ENCODE assay signal across 15 cellular contexts in the genomic region with DNA sequence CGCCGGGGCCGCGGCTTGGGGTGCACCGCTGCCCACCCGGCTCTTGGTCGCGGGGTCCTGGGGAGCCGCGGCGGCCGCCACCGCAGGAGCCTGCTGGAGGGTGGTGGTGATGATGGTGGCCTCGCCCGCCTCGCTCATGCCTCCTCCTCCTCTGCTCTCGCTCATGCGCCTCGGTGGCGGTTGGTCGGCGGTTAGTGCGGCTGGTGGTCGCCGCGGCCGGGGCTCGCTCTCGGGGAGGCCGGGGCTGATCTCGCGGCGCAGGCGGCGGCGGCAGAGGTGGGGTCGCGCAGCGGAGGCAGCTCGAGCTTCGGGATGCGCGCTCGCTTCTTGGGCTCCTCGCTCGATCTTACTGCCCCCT. TPM values are rescaled to one million over a fixed set of nuclear protein-coding genes. Genes with fewer than 3 reads are reported as not detected.
DNase-seq lines count a peak whose midpoint lies in the region; ATAC-seq and TF ChIP-seq lines count a peak whose summit lies in the region.
"Had no signal": no experiment of that assay in that cellular context is flagged by ENCODE, and none has a peak within 500 bp of the region (broad histone marks: within the 10 kb centered on the region; RNA-seq: fewer than 3 reads in every experiment).

No MANE protein-coding gene starts in this region.

- WGBS in mammary epithelial cell (ENCODE audit: low coverage, missing lambda C conversion rate), result no CpG with 5 or more reads among the region's 46 CpGs
- 1 to 20% methylated on average over 20 to 33 of the region's 46 CpGs for WGBS in mesodermal cell (ENCODE audit: insufficient coverage in 2 of 2), 2 experiments

- H3K36me3 ChIP-seq in breast epithelium (no peaks in the 10 kb centered on the region), mammary epithelial cell (ENCODE audit: insufficient read depth, low read length) (no peaks in the 10 kb centered on the region), mesodermal cell (ENCODE audit: control insufficient read depth, insufficient read depth, low read length) (no peaks in the 10 kb centered on the region), thoracic aorta (no peaks in the 10 kb centered on the region)
- H3K36me3 ChIP-seq: neutrophil had no signal

- H3K9me3 ChIP-seq in breast epithelium (no peaks in the 10 kb centered on the region), mammary epithelial cell (replicated peaks; ENCODE audit: insufficient read depth, low read length) (peaks cover 5% of the 10 kb centered on the region), mesodermal cell (ENCODE audit: control insufficient read depth, low read length) (no peaks in the 10 kb centered on the region), thoracic aorta (no peaks in the 10 kb centered on the region)
- H3K9me3 ChIP-seq: neutrophil had no signal

- H4K20me1 ChIP-seq in mammary epithelial cell (ENCODE audit: insufficient read depth, low read length), result no peaks in the 10 kb centered on the region

- no peak for TF ChIP-seq POLR2A in breast epithelium (IDR thresholded peaks at IDR 0.05)

- no TSS peak for BruUV-seq in mammary epithelial cell (replicated peaks; lab: Mats Ljungman, UMichigan)

- H3K9ac ChIP-seq in mammary epithelial cell (ENCODE audit: insufficient read depth, low read length), result no peak overlapping the region

- H2AFZ ChIP-seq in mammary epithelial cell (ENCODE audit: low read depth, low read length), result no peak overlapping the region

- CTCF ChIA-PET in mammary epithelial cell (lab: Charles Lee; ENCODE audit: low non-redundant PET), result no interaction called here

- dilution Hi-C loops in mammary epithelial cell (cut with HindIII; ENCODE audit: low sequenced_read_pairs), result no loop called here

- H3K4me2 ChIP-seq in mammary epithelial cell (ENCODE audit: insufficient read depth, low read depth, low read length), result no peak overlapping the region

- TF ChIP-seq CTCF in breast epithelium (IDR thresholded peaks at IDR 0.05) (no peak), mammary epithelial cell (conservative IDR thresholded peaks at IDR 0.05 in 1 of 2, IDR thresholded peaks at IDR 0.05 in 1 of 2; ENCODE audit: extremely low read depth in 1 of 2, insufficient read depth in 1 of 2, low read depth in 1 of 2, low read length in 2 of 2) (no peak), thoracic aorta (IDR thresholded peaks at IDR 0.05) (no peak)

- no peak overlapping the region for H3K27ac ChIP-seq in breast epithelium
- no peak overlapping the region for H3K27ac ChIP-seq in mammary epithelial cell (ENCODE audit: insufficient read depth, low read depth, low read length)
- H3K27ac ChIP-seq in mesodermal cell (ENCODE audit: low read depth, low read length, severe bottlenecking), result no peak overlapping the region
- no peak overlapping the region for H3K27ac ChIP-seq in thoracic aorta
- H3K27ac ChIP-seq: epithelial cell of prostate, neutrophil had no signal

- H3K4me1 ChIP-seq in breast epithelium, result no peaks in the 10 kb centered on the region
- no peaks in the 10 kb centered on the region for H3K4me1 ChIP-seq in mammary epithelial cell (ENCODE audit: insufficient read depth, low read length)
- no peaks in the 10 kb centered on the region for H3K4me1 ChIP-seq in mesodermal cell (ENCODE audit: control insufficient read depth, insufficient read depth, low read length, poor library complexity, severe bottlenecking)
- peaks cover 0 to 3% of the 10 kb centered on the region in 2 donors for H3K4me1 ChIP-seq in thoracic aorta (ENCODE audit: control insufficient read depth in 1 of 2, low read depth in 2 of 2)

- ATAC-seq in thoracic aorta (ENCODE audit: insufficient number of reproducible peaks, low FRiP score, low read depth) (no peak), HG03520 (IDR thresholded peaks at IDR 0.05; ENCODE audit: unreplicated experiment) (no peak)
- ATAC-seq: PC-3 had no signal

- H3K27me3 ChIP-seq in breast epithelium (peaks cover 0 to 27% of the 10 kb centered on the region in 2 donors), mammary epithelial cell (ENCODE audit: insufficient read depth, low read length) (peaks cover 15% of the 10 kb centered on the region), thoracic aorta (replicated peaks; ENCODE audit: insufficient read depth) (no peaks in the 10 kb centered on the region)

- H3K79me2 ChIP-seq in mammary epithelial cell (ENCODE audit: insufficient read depth, low read length), result no peaks in the 10 kb centered on the region

- in situ Hi-C loops in mammary epithelial cell (cut with MboI; ENCODE audit: low sequenced_read_pairs in 2 of 2), result no loop called here

- no peak for DNase-seq in breast epithelium (ENCODE audit: low spot score in 2 of 2)
- DNase-seq in mammary epithelial cell, result no peak
- peak; percentile 52 for DNase-seq in ecto neural progenitor cell (ENCODE audit: low spot score)
- no peak for DNase-seq in thoracic aorta (ENCODE audit: low spot score)
- no peak for DNase-seq in NCI-H2029 treated with DMSO at 0.1 percent for 48 hours (lab: John Stamatoyannopoulos, UW)
- DNase-seq in NOMO-1 treated with DMSO at 0.1 percent for 48 hours (lab: John Stamatoyannopoulos, UW; ENCODE audit: unreplicated experiment), result no peak
- DNase-seq: activated CD8-positive, alpha-beta memory T cell treated with anti-CD3 and anti-CD28 coated beads, Interleukin-2, amount 50 U/mL, for 48 hours; islet precursor cell; NCI-H2171 treated with DMSO at 0.1 percent for 48 hours; PC-3; T-helper 9 cell had no signal

- peak overlapping the region; percentile 8 to 54 (median 37) for H3K4me3 ChIP-seq in breast epithelium
- H3K4me3 ChIP-seq in mammary epithelial cell (replicated peaks in 1 of 3; ENCODE audit: insufficient read depth in 1 of 3, low read depth in 2 of 3, low read length in 3 of 3), result no peak overlapping the region
- peak overlapping the region; percentile 23 for H3K4me3 ChIP-seq in mesodermal cell (ENCODE audit: extremely low read depth, insufficient read depth, low read length, poor library complexity, severe bottlenecking)
- peak overlapping the region; percentile 60 for H3K4me3 ChIP-seq in thoracic aorta

- intact Hi-C loops in breast epithelium (cut with DNase I; ENCODE audit: low total_unique reads) (no loop called here), mammary epithelial cell (cut with micrococcal nuclease) (no loop called here)

RNA-seq across cellular contexts. Expression of a gene that starts 41.6 kb away (rescaled TPM):
- total RNA-seq in breast epithelium (not detected), mammary epithelial cell (not detected), thoracic aorta (not detected)
- not detected for polyA plus RNA-seq in mammary epithelial cell
- polyA minus RNA-seq in mammary epithelial cell, result not detected
- polyA plus RNA-seq in mesodermal cell (2013, experiment 1 of 2), result not detected
- polyA plus RNA-seq in mesodermal cell (2013, experiment 2 of 2), result not detected
- total RNA-seq: PC-3 had no signal

Comparison
In these comparisons a context has a peak if more than half of its experiments do, and no peak if none do; other contexts are left out.
1. H3K4me3 ChIP-seq: peak in breast epithelium (3 of 3), mesodermal cell (single experiment) and thoracic aorta (single experiment); none in mammary epithelial cell (0 of 3).